ENCODE assay signal across 1 cellular context in the genomic region with DNA sequence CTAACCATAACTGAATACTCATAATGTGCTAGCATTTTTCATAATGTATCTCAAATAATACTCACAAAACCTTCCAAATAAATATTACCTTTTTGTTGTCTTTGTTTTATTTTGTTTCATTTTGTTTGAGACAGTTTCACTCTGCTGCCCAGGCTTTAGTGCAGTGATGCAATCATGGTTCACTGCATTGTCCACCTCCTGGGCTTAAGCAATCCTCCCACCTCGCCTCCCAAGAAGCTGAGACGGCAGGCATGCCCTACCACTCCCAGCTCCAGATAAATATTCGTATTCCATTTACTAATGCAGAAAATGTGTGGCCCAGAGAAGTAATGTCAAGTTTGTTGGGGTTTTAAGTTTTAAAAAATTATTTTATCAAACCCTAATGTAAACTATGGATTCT.
TF ChIP-seq lines count a peak whose summit lies in the region.

No MANE protein-coding gene starts in this region.

TF ChIP-seq in IMR-90, 13 proteins besides CTCF, POLR2A, EP300 and RAD21:
- TF ChIP-seq CEBPB (IDR thresholded peaks at IDR 0.05; ENCODE audit: low read depth, low read length), result peak; percentile 41; the same call in 1 of the 2 replicates
- TF ChIP-seq MAFK (IDR thresholded peaks at IDR 0.05; ENCODE audit: low read depth, low read length), result no peak
TF ChIP-seq in IMR-90: peak in this region for 1.
